Comparison of ENCODE assay signal across 8 cellular contexts in the genomic region with DNA sequence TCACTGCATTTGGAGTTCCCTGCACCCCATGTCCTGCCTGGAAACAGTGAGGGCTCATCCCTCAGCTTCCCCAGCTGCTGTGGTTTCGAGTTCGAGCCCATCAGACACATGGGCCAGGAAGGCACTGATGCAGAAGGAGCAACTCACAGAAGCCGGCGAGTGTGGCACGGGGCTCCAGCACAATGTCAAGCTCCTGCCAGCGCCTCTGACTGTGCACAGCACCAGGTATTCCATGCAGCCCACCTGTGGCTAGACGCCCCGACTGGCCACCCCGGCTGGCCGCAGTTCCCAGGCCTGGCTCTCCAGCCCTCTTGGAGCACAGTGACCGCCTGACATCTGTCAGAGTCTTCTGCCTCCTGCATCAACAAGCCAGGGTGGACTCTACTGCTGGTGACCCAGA.
"Had no signal": no experiment of that assay in that cellular context is flagged by ENCODE, and none has a peak within 500 bp of the region (broad histone marks: within the 10 kb centered on the region; RNA-seq: fewer than 3 reads in every experiment).

No MANE protein-coding gene starts in this region.

- H3K4me3 ChIP-seq: GM12878 had no signal

- FAIRE-seq: G401.6, GM12878, GM12891, GM12892, GM18507, GM19239 had no signal

- DNase-seq: GDM1, GF-D8 had no signal

- ATAC-seq: GM12878 had no signal
